In the genomic region with DNA sequence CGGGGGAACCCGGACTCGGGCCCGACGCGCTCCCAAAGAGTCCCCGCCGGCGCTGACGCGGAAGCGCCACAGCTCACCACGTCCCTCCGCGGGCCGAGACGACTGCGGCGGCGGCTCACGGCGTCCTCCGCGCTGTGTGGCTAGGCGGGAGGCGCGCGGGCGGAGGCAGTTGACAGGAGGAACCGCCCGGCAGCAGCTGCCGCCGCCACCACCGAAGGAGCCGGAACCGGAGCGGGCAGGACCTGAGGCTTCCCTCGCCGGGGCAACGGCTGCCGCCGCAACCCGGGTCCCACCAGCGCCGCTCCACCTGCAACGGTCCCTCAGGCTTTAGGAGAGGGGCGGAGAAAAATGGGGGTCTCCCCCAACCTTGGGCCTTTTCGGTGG, we compare ENCODE assay signal across 8 cellular contexts. TPM values are rescaled to one million over a fixed set of nuclear protein-coding genes. Genes with fewer than 3 reads are reported as not detected.
DNase-seq lines count a peak whose midpoint lies in the region; ATAC-seq and TF ChIP-seq lines count a peak whose summit lies in the region.

No MANE protein-coding gene starts in this region.

- H3K4me2 ChIP-seq in fibroblast of lung (ENCODE audit: extremely low read depth, insufficient read depth, low read length): no peak overlapping the region

- H3K4me3 Mint-ChIP-seq in activated T-helper 1 cell treated with anti-CD3 and anti-CD28 coated beads, Interleukin-12 subunit alpha, Interleukin-12 subunit beta, Interleukin-2, Interleukin-4 antibody, amounts not matched to agents 30 ng/mL and 10 ng/mL and 1 ng/mL, durations not matched to agents 14 hours and 24 hours and 36 hours: peak overlapping the region; percentile 88
- peak overlapping the region; percentile 96 for H3K4me3 Mint-ChIP-seq in nephron progenitor cell

- peaks cover 61% of the 10 kb centered on the region for H3K4me1 Mint-ChIP-seq in activated T-helper 1 cell treated with anti-CD3 and anti-CD28 coated beads, Interleukin-12 subunit alpha, Interleukin-12 subunit beta, Interleukin-2, Interleukin-4 antibody, amounts not matched to agents 30 ng/mL and 10 ng/mL and 1 ng/mL, durations not matched to agents 14 hours and 24 hours and 36 hours (ENCODE audit: low read depth)
- peaks cover 32% of the 10 kb centered on the region for H3K4me1 Mint-ChIP-seq in nephron progenitor cell

- peak; percentile 25 for DNase-seq in NCI-H510A (lab: John Stamatoyannopoulos, UW)
- DNase-seq in NCI-H510A treated with DMSO at 0.1 percent for 48 hours (lab: John Stamatoyannopoulos, UW): no peak
- peak; percentile 35 for DNase-seq in NCI-H774 (lab: John Stamatoyannopoulos, UW)
- peak; percentile 63 for DNase-seq in activated T-helper 1 cell treated with anti-CD3 and anti-CD28 coated beads, Interleukin-12 subunit alpha, Interleukin-12 subunit beta, Interleukin-2, Interleukin-4 antibody, amounts not matched to agents 30 ng/mL and 10 ng/mL and 1 ng/mL, durations not matched to agents 14 hours and 24 hours and 36 hours (ENCODE audit: low spot score)
- peak; percentile 58 to 65 for DNase-seq in fibroblast of lung (ENCODE audit: low read depth in 2 of 2)
- peak; percentile 69 for DNase-seq in nephron progenitor cell
- peak; percentile 66 for DNase-seq in stomach

- peaks cover 47% of the 10 kb centered on the region for H3K79me2 ChIP-seq in fibroblast of lung (ENCODE audit: control insufficient read depth, insufficient read depth, low read length)

- H3K27ac ChIP-seq in fibroblast of lung (ENCODE audit: insufficient read depth, low read length) (peak overlapping the region; percentile 94), stomach (peak overlapping the region; percentile 94 to 99 (median 97))

- H3K27ac Mint-ChIP-seq in activated T-helper 1 cell treated with anti-CD3 and anti-CD28 coated beads, Interleukin-12 subunit alpha, Interleukin-12 subunit beta, Interleukin-2, Interleukin-4 antibody, amounts not matched to agents 30 ng/mL and 10 ng/mL and 1 ng/mL, durations not matched to agents 14 hours and 24 hours and 36 hours: peak overlapping the region; percentile 95
- H3K27ac Mint-ChIP-seq in nephron progenitor cell: no peak overlapping the region

- peaks cover 6% of the 10 kb centered on the region for H3K27me3 Mint-ChIP-seq in activated T-helper 1 cell treated with anti-CD3 and anti-CD28 coated beads, Interleukin-12 subunit alpha, Interleukin-12 subunit beta, Interleukin-2, Interleukin-4 antibody, amounts not matched to agents 30 ng/mL and 10 ng/mL and 1 ng/mL, durations not matched to agents 14 hours and 24 hours and 36 hours (ENCODE audit: insufficient read depth)
- peaks cover 30% of the 10 kb centered on the region for H3K27me3 Mint-ChIP-seq in nephron progenitor cell (ENCODE audit: low read depth, poor library complexity)

- TF ChIP-seq CTCF in fibroblast of lung (conservative IDR thresholded peaks at IDR 0.05 in 1 of 2, IDR thresholded peaks at IDR 0.05 in 1 of 2; ENCODE audit: low read depth in 1 of 2, low read length in 2 of 2): no peak
- TF ChIP-seq CTCF in nephron progenitor cell (IDR thresholded peaks at IDR 0.05): no peak
- no peak for TF ChIP-seq CTCF in stomach (IDR thresholded peaks at IDR 0.05)

- H3K4me3 ChIP-seq in fibroblast of lung (replicated peaks in 1 of 4; ENCODE audit: control extremely low read depth in 1 of 4, insufficient read depth in 1 of 4, low read depth in 3 of 4, low read length in 4 of 4) (peak overlapping the region; percentile 66 to 94 (median 84)), stomach (peak overlapping the region; percentile 64 to 99 (median 90))

- intact Hi-C loops in activated T-helper 1 cell treated with anti-CD3 and anti-CD28 coated beads, Interleukin-12 subunit alpha, Interleukin-12 subunit beta, Interleukin-2, Interleukin-4 antibody, amounts not matched to agents 30 ng/mL and 10 ng/mL and 1 ng/mL, durations not matched to agents 14 hours and 24 hours and 36 hours (cut with micrococcal nuclease): loop anchor here (1.0 to 5.0 kb wide), 5 partner anchors 43 to 1065 kb away; partner anchors contain the start of genes GRM8, HILPDA, IMPDH1 and SND1
- intact Hi-C loops in stomach (cut with DNase I; ENCODE audit: low total_unique reads): no loop called here

- H3K36me3 Mint-ChIP-seq in activated T-helper 1 cell treated with anti-CD3 and anti-CD28 coated beads, Interleukin-12 subunit alpha, Interleukin-12 subunit beta, Interleukin-2, Interleukin-4 antibody, amounts not matched to agents 30 ng/mL and 10 ng/mL and 1 ng/mL, durations not matched to agents 14 hours and 24 hours and 36 hours (ENCODE audit: low read depth): peaks cover 37% of the 10 kb centered on the region
- H3K36me3 Mint-ChIP-seq in nephron progenitor cell (ENCODE audit: low read depth): peaks cover 29% of the 10 kb centered on the region

- 0 to 1% (median 0%) methylated on average over 10 to 48 of the region's 48 CpGs for WGBS in stomach, 5 donors

- peak; percentile 49 for ATAC-seq in HG02759 (IDR thresholded peaks at IDR 0.05; ENCODE audit: unreplicated experiment)

- H2AFZ ChIP-seq in fibroblast of lung (ENCODE audit: low read length): peak overlapping the region; percentile 66

- peak overlapping the region; percentile 94 for H3K9ac ChIP-seq in fibroblast of lung (ENCODE audit: insufficient read depth, low read length)

- no peaks in the 10 kb centered on the region for H4K20me1 ChIP-seq in fibroblast of lung (ENCODE audit: control insufficient read depth, extremely low read depth, insufficient read depth, low read length)

- no peaks in the 10 kb centered on the region for H3K9me3 ChIP-seq in fibroblast of lung (ENCODE audit: control insufficient read depth, insufficient read depth, low read depth, low read length)
- no peaks in the 10 kb centered on the region for H3K9me3 ChIP-seq in stomach

- H3K4me1 ChIP-seq in fibroblast of lung (ENCODE audit: control insufficient read depth, extremely low read depth, insufficient read depth, low read length) (peaks cover 2% of the 10 kb centered on the region), stomach (peaks cover 18 to 52% (median 37%) of the 10 kb centered on the region in 4 donors)

- no peaks in the 10 kb centered on the region for H3K9me3 Mint-ChIP-seq in activated T-helper 1 cell treated with anti-CD3 and anti-CD28 coated beads, Interleukin-12 subunit alpha, Interleukin-12 subunit beta, Interleukin-2, Interleukin-4 antibody, amounts not matched to agents 30 ng/mL and 10 ng/mL and 1 ng/mL, durations not matched to agents 14 hours and 24 hours and 36 hours
- H3K9me3 Mint-ChIP-seq in nephron progenitor cell: no peaks in the 10 kb centered on the region

- H3K27me3 ChIP-seq in fibroblast of lung (ENCODE audit: control insufficient read depth, insufficient read depth, low read length): no peaks in the 10 kb centered on the region
- H3K27me3 ChIP-seq in stomach: no peaks in the 10 kb centered on the region

- TF ChIP-seq EP300 in stomach (IDR thresholded peaks at IDR 0.05): no peak

- TF ChIP-seq POLR2A in stomach (IDR thresholded peaks at IDR 0.05): no peak

- no peaks in the 10 kb centered on the region for H3K36me3 ChIP-seq in fibroblast of lung (ENCODE audit: control insufficient read depth, insufficient read depth, low read length)
- H3K36me3 ChIP-seq in stomach: peaks cover 0 to 31% (median 24%) of the 10 kb centered on the region in 4 donors

RNA-seq across cellular contexts. Expression of gene ZNF800, which starts 0.3 kb away (rescaled TPM):
- 39.1 and 44.2 TPM in 2 replicates for total RNA-seq in activated T-helper 1 cell treated with anti-CD3 and anti-CD28 coated beads, Interleukin-12 subunit alpha, Interleukin-12 subunit beta, Interleukin-2, Interleukin-4 antibody, amounts not matched to agents 30 ng/mL and 10 ng/mL and 1 ng/mL, durations not matched to agents 14 hours and 24 hours and 36 hours
- total RNA-seq in fibroblast of lung: 10.3 and 12.4 TPM in 2 replicates
- polyA plus RNA-seq in fibroblast of lung: 15.8 and 16.6 TPM in 2 replicates
- polyA plus RNA-seq in fibroblast of lung (2012): 9.0 and 10.2 TPM in 2 replicates
- 3.7 and 5.0 TPM in 2 replicates for polyA minus RNA-seq in fibroblast of lung (ENCODE audit: low replicate concordance)
- 10 to 100 TPM in 4 of 5 donors, 1 to 10 TPM in 1; 9.3 to 41.9 (median 32.6) TPM for total RNA-seq in stomach
- 1 to 10 TPM; 3.8 to 7.0 (median 6.4) TPM for polyA plus RNA-seq in stomach
